In genomic region chr6:144919573-144919972, GRCh38 we compare ENCODE assay signal across 27 cellular contexts.
"Had no signal": no experiment of that assay in that cellular context is flagged by ENCODE, and none has a peak within 500 bp of the region (broad histone marks: within the 10 kb centered on the region; RNA-seq: fewer than 3 reads in every experiment).

No MANE protein-coding gene starts in this region.

- H3K9ac ChIP-seq: parathyroid adenoma had no signal

- H3K36me3 Mint-ChIP-seq: mesothelial cell of epicardium; naive thymus-derived CD4-positive, alpha-beta T cell had no signal

- DNase-seq: cortex of kidney; effector memory CD8-positive, alpha-beta T cell; erythroblast; esophagus squamous epithelium; foreskin melanocyte; glutamatergic neuron; heart right ventricle; hippocampal formation; left cardiac atrium; left lung; mesenchymal stem cell; mucosa of descending colon; naive thymus-derived CD4-positive, alpha-beta T cell; occipital lobe; right lobe of liver; small intestine; stimulated activated CD4-positive, alpha-beta T cell treated with anti-CD3 and anti-CD28 coated beads, Interleukin-15, amount 100 ng/mL, for 24 hours; stimulated activated CD4-positive, alpha-beta T cell treated with anti-CD3 and anti-CD28 coated beads, Interleukin-2, amount 100 ng/mL, for 48 hours; stimulated activated naive CD4-positive, alpha-beta T cell; stomach; thyroid gland; trophoblast cell had no signal

- FAIRE-seq: islet of Langerhans, small intestine had no signal

- H3K27me3 ChIP-seq: esophagus squamous epithelium, heart right ventricle, left lung, right lobe of liver, stomach, thyroid gland, vagina had no signal

- H3K4me1 Mint-ChIP-seq: mesothelial cell of epicardium had no signal

- H3K4me3 Mint-ChIP-seq: effector memory CD8-positive, alpha-beta T cell; mesothelial cell of epicardium; naive thymus-derived CD4-positive, alpha-beta T cell had no signal

- H3K79me2 ChIP-seq: parathyroid adenoma had no signal

- H3K4me1 ChIP-seq: heart right ventricle, left lung, parathyroid adenoma, vagina had no signal

- H3K27ac ChIP-seq: esophagus squamous epithelium, heart right ventricle, left lung, parathyroid adenoma, stomach, thyroid gland, vagina had no signal

- H3K27ac Mint-ChIP-seq: effector memory CD8-positive, alpha-beta T cell; mesothelial cell of epicardium; naive thymus-derived CD4-positive, alpha-beta T cell; progenitor cell of endocrine pancreas had no signal

- H3K36me3 ChIP-seq: esophagus squamous epithelium, heart right ventricle, left lung, right lobe of liver, stomach, thyroid gland, vagina had no signal

- H2AFZ ChIP-seq: parathyroid adenoma had no signal

- ATAC-seq: effector memory CD8-positive, alpha-beta T cell; heart right ventricle; left cardiac atrium; left lung; mucosa of descending colon; naive thymus-derived CD4-positive, alpha-beta T cell had no signal

- H3K27me3 Mint-ChIP-seq: progenitor cell of endocrine pancreas had no signal

- H3K9me3 Mint-ChIP-seq: effector memory CD8-positive, alpha-beta T cell; naive thymus-derived CD4-positive, alpha-beta T cell had no signal

- H3K9me3 ChIP-seq: esophagus squamous epithelium, heart right ventricle, left lung, mucosa of descending colon, right lobe of liver, stomach, thyroid gland, vagina had no signal

- H3K4me3 ChIP-seq: esophagus squamous epithelium, heart right ventricle, left lung, mucosa of descending colon, right lobe of liver, stomach, thyroid gland, vagina had no signal
